ENCODE assay signal across 19 cellular contexts in the genomic region with DNA sequence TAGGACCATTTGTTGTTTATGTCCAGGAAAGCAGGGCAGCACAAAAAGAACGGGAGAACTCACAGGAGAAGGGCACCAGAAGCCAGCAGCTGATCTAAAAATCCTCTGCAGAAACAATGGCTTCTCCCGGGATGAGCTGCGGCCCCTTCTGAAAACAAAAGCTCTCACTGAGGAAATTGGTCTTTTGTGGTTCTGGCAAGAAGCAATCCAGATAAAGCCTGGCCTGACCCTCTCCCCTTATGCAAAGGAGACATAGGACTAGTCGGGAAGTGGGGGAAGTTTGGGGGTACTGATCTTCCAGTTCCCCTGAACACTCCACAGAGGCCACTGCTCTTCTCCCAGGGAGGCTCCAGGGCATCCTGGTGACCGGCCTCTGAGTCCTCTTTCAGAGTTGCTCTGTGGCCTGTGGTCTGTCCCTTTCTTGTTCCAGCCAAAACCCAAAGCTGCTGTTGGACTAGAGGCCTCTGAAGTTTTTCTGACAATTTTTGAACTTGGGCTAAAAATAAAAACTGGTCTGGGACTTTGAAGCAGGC.
DNase-seq lines count a peak whose midpoint lies in the region; ATAC-seq, FAIRE-seq and TF ChIP-seq lines count a peak whose summit lies in the region.
"Had no signal": no experiment of that assay in that cellular context is flagged by ENCODE, and none has a peak within 500 bp of the region (broad histone marks: within the 10 kb centered on the region; RNA-seq: fewer than 3 reads in every experiment).

No MANE protein-coding gene starts in this region.

- peaks cover 41% of the 10 kb centered on the region for H3K4me1 Mint-ChIP-seq in nephron progenitor cell
- H3K4me1 Mint-ChIP-seq: CD4-positive, alpha-beta memory T cell had no signal

- TF ChIP-seq CTCF in nephron progenitor cell (IDR thresholded peaks at IDR 0.05) (no peak), Peyer's patch (IDR thresholded peaks at IDR 0.05) (no peak)

- FAIRE-seq in urothelium cell line (lab: Jason Lieb, UNC), result no peak
- FAIRE-seq: GM19239, K562 had no signal

- peak overlapping the region; percentile 94 for H3K27ac Mint-ChIP-seq in nephron progenitor cell
- H3K27ac Mint-ChIP-seq: CD4-positive, alpha-beta memory T cell had no signal

- H3K27me3 ChIP-seq in Peyer's patch, result no peaks in the 10 kb centered on the region
- H3K27me3 ChIP-seq: BLaER1, SJSA1 had no signal

- ATAC-seq in left ventricle myocardium superior, result peak; percentile 33
- ATAC-seq in Right ventricle myocardium superior (ENCODE audit: poor library complexity), result no peak
- no peak for ATAC-seq in GM21576 (IDR thresholded peaks at IDR 0.05; ENCODE audit: unreplicated experiment)
- ATAC-seq: K562, PC-3 had no signal

- no peak overlapping the region for H3K27ac ChIP-seq in Peyer's patch
- H3K27ac ChIP-seq: BLaER1, SJSA1 had no signal

- H3K9me3 Mint-ChIP-seq in nephron progenitor cell, result peaks cover 24% of the 10 kb centered on the region

- no peak for TF ChIP-seq POLR2A in Peyer's patch (IDR thresholded peaks at IDR 0.05)

- DNase-seq in left ventricle myocardium superior (no peak), Right ventricle myocardium superior (no peak), foreskin melanocyte (peak; percentile 18), nephron progenitor cell (no peak), urothelium cell line (ENCODE audit: low spot score) (peak; percentile 4), Peyer's patch (no peak)
- DNase-seq in central memory CD4-positive, alpha-beta T cell, result no peak
- DNase-seq: CD4-positive, alpha-beta memory T cell; GF-D8; GOT3; NCI-H1105; NCI-H1694 treated with DMSO at 0.1 percent for 48 hours; NCI-H226; PC-3 had no signal

- H3K4me3 Mint-ChIP-seq in nephron progenitor cell, result no peak overlapping the region
- H3K4me3 Mint-ChIP-seq: CD4-positive, alpha-beta memory T cell had no signal

- peaks cover 4% of the 10 kb centered on the region for H3K27me3 Mint-ChIP-seq in nephron progenitor cell (ENCODE audit: low read depth, poor library complexity)
- H3K27me3 Mint-ChIP-seq: CD4-positive, alpha-beta memory T cell had no signal

- peaks cover 16% of the 10 kb centered on the region for H3K36me3 Mint-ChIP-seq in nephron progenitor cell (ENCODE audit: low read depth)

- H3K4me3 ChIP-seq in Peyer's patch, result no peak overlapping the region
- H3K4me3 ChIP-seq: BLaER1, K562, SJSA1 had no signal

- no peaks in the 10 kb centered on the region for H3K36me3 ChIP-seq in Peyer's patch
- H3K36me3 ChIP-seq: BLaER1, SJSA1 had no signal

- intact Hi-C loops in left ventricle myocardium superior (cut with micrococcal nuclease) (no loop called here), Right ventricle myocardium superior (cut with DNase I) (no loop called here)

- peaks cover 0 to 3% (median 0%) of the 10 kb centered on the region in 4 donors for H3K4me1 ChIP-seq in Peyer's patch
- H3K4me1 ChIP-seq: BLaER1, SJSA1 had no signal

- peaks cover 0 to 4% (median 0%) of the 10 kb centered on the region in 4 donors for H3K9me3 ChIP-seq in Peyer's patch
- H3K9me3 ChIP-seq: SJSA1 had no signal

Comparison
In these comparisons a context has a peak if more than half of its experiments do, and no peak if none do; other contexts are left out.
1. DNase-seq: peak in foreskin melanocyte (single experiment) and urothelium cell line (single experiment); none in left ventricle myocardium superior (single experiment), Right ventricle myocardium superior (single experiment), nephron progenitor cell (single experiment), Peyer's patch (0 of 3) and central memory CD4-positive, alpha-beta T cell (single experiment).